ENCODE assay signal across 1 cellular context in genomic region chr2:27409321-27410073, GRCh38.
TF ChIP-seq lines count a peak whose summit lies in the region.

Gene PPM1G (minus strand): TSS chr2:27409591. CDS start chr2:27409422, 169 bp downstream.

TF ChIP-seq in GM12878, 131 proteins besides CTCF, POLR2A, EP300 and RAD21 (continued from another document):
- TF ChIP-seq ZNF207 (IDR thresholded peaks at IDR 0.05; ENCODE audit: borderline replicate concordance) (peak; percentile 82), ZNF384 (IDR thresholded peaks at IDR 0.05; ENCODE audit: borderline replicate concordance, low read depth, low read length) (no peak), RAD51 (IDR thresholded peaks at IDR 0.05) (no peak), DPF2 (IDR thresholded peaks at IDR 0.05) (peak; percentile 86), NRF1 (conservative IDR thresholded peaks at IDR 0.05; ENCODE audit: low read depth, low read length) (peak; percentile 38; the same call in 1 of the 2 replicates), SMAD1 (IDR thresholded peaks at IDR 0.05; ENCODE audit: low read depth, partially characterized antibody) (peak; percentile 79), SREBF2 (IDR thresholded peaks at IDR 0.05; ENCODE audit: low read length) (0 out of 2 replicates have a peak, but pooled peaks have one; percentile 24), CHD1 (IDR thresholded peaks at IDR 0.05; ENCODE audit: low read depth, low read length) (no peak), BCL3 (IDR thresholded peaks at IDR 0.05; ENCODE audit: borderline replicate concordance, insufficient read depth, low read depth, low read length, poor library complexity, severe bottlenecking) (peak; percentile 50), RUNX3 (IDR thresholded peaks at IDR 0.05; ENCODE audit: low read length) (0 out of 2 replicates have a peak, but pooled peaks have one; percentile 36), SMARCA5 (IDR thresholded peaks at IDR 0.05) (no peak; the same call in 1 of the 2 replicates), JUNB (IDR thresholded peaks at IDR 0.05) (no peak), NBN (IDR thresholded peaks at IDR 0.05) (peak; percentile 78), STAT3 (IDR thresholded peaks at IDR 0.05; ENCODE audit: low read depth, low read length) (no peak), HDGF (IDR thresholded peaks at IDR 0.05) (peak; percentile 41; the same call in 1 of the 2 replicates), EGR1 (IDR thresholded peaks at IDR 0.05; ENCODE audit: borderline replicate concordance in 1 of 2, low read depth in 2 of 2, low read length in 2 of 2) (peak in 1 of 2 experiments; percentile 8; a peak in 1 of 3 replicates), WRNIP1 (IDR thresholded peaks at IDR 0.05; ENCODE audit: borderline replicate concordance, low read depth, low read length) (0 out of 2 replicates have a peak, but pooled peaks have one; percentile 55), CREB1 (IDR thresholded peaks at IDR 0.05; ENCODE audit: low read depth) (peak; percentile 50; the same call in 1 of the 2 replicates), PML (IDR thresholded peaks at IDR 0.05; ENCODE audit: low read length) (peak; percentile 92), JUND (IDR thresholded peaks at IDR 0.05; ENCODE audit: low read depth, low read length) (no peak), BHLHE40 (IDR thresholded peaks at IDR 0.05; ENCODE audit: borderline replicate concordance in 1 of 2, low read depth in 2 of 2, low read length in 1 of 2) (peak in 1 of 2 experiments; percentile 49; a peak in 1 of 4 replicates), ZZZ3 (IDR thresholded peaks at IDR 0.05; ENCODE audit: control insufficient read depth, insufficient read length, low read depth) (no peak), SMC3 (IDR thresholded peaks at IDR 0.05; ENCODE audit: borderline replicate concordance, low read length) (no peak), GATAD2B (conservative IDR thresholded peaks at IDR 0.05; ENCODE audit: low read depth) (peak; percentile 92), BACH1 (IDR thresholded peaks at IDR 0.05; ENCODE audit: borderline replicate concordance) (0 out of 2 replicates have a peak, but pooled peaks have one; percentile 27), ZBTB11 (CRISPR knock-in tag; IDR thresholded peaks at IDR 0.05) (peak; percentile 35; the same call in 1 of the 2 replicates), TAF1 (IDR thresholded peaks at IDR 0.05; ENCODE audit: borderline replicate concordance, low read depth, low read length) (peak; percentile 95), SP1 (IDR thresholded peaks at IDR 0.05; ENCODE audit: low read depth, low read length) (peak; percentile 85), CEBPZ (IDR thresholded peaks at IDR 0.05; ENCODE audit: low read depth, low read length) (no peak), E2F4 (IDR thresholded peaks at IDR 0.05; ENCODE audit: low read depth, low read length) (no peak), SIN3A (IDR thresholded peaks at IDR 0.05; ENCODE audit: low read depth, low read length) (peak; percentile 82; the same call in 1 of the 2 replicates), HDAC2 (IDR thresholded peaks at IDR 0.05) (no peak), NKRF (conservative IDR thresholded peaks at IDR 0.05) (no peak; the same call in none of the 2 replicates), MAX (IDR thresholded peaks at IDR 0.05; ENCODE audit: low read depth, low read length) (no peak; the same call in 1 of the 2 replicates), MEF2B (IDR thresholded peaks at IDR 0.05; ENCODE audit: partially characterized antibody, poor library complexity, severe bottlenecking) (peak; percentile 9)
